ENCODE assay signal across 25 cellular contexts in genomic region chr1:44076093-44076492, GRCh38. TPM values are rescaled to one million over a fixed set of nuclear protein-coding genes. Genes with fewer than 3 reads are reported as not detected.
DNase-seq lines count a peak whose midpoint lies in the region; ATAC-seq and TF ChIP-seq lines count a peak whose summit lies in the region.
"Had no signal": no experiment of that assay in that cellular context is flagged by ENCODE, and none has a peak within 500 bp of the region (broad histone marks: within the 10 kb centered on the region; RNA-seq: fewer than 3 reads in every experiment).

No MANE protein-coding gene starts in this region.

- H3K36me3 ChIP-seq in A673 (ENCODE audit: insufficient read depth, low read length, poor library complexity, severe bottlenecking): no peaks in the 10 kb centered on the region
- H3K36me3 ChIP-seq: heart right ventricle, lower lobe of right lung had no signal

- no peaks in the 10 kb centered on the region for H3K27me3 ChIP-seq in A673 (replicated peaks; ENCODE audit: insufficient read depth, low read depth, low read length, poor library complexity)

- ATAC-seq in left colon: peak; percentile 65
- ATAC-seq in GM21737 (IDR thresholded peaks at IDR 0.05; ENCODE audit: unreplicated experiment): no peak
- ATAC-seq in GM21528 (IDR thresholded peaks at IDR 0.05; ENCODE audit: low FRiP score, unreplicated experiment): no peak
- no peak for ATAC-seq in GM18867 (IDR thresholded peaks at IDR 0.05; ENCODE audit: unreplicated experiment)
- ATAC-seq: heart right ventricle, lower lobe of right lung, right cardiac atrium had no signal

- no peaks in the 10 kb centered on the region for H3K9me3 ChIP-seq in A673 (ENCODE audit: low read depth, low read length, poor library complexity, severe bottlenecking)
- H3K9me3 ChIP-seq: heart right ventricle, lower lobe of right lung had no signal

- no TSS peak for BruUV-seq in A673 (replicated peaks; lab: Mats Ljungman, UMichigan)

- peaks cover 11% of the 10 kb centered on the region for H3K4me1 ChIP-seq in A673 (ENCODE audit: insufficient read depth, low read length, poor library complexity, severe bottlenecking)

- no peak for TF ChIP-seq CTCF in A673 (conservative IDR thresholded peaks at IDR 0.05; ENCODE audit: low read depth, low read length)
- TF ChIP-seq CTCF in astrocyte of the spinal cord (IDR thresholded peaks at IDR 0.05; ENCODE audit: low read depth, low read length): no peak

- peak; percentile 80 for DNase-seq in A673 (ENCODE audit: low spot score)
- peak; percentile 5 for DNase-seq in HK-2 (ENCODE audit: unreplicated experiment)
- peak; percentile 21 for DNase-seq in astrocyte of the spinal cord (ENCODE audit: low read depth, low spot score)
- no peak for DNase-seq in left colon
- DNase-seq in SKM-1 treated with dmso at 0.1 percent for 144 hours (lab: John Stamatoyannopoulos, UW; ENCODE audit: unreplicated experiment): no peak
- DNase-seq: activated CD4-positive, alpha-beta T cell treated with anti-CD3 and anti-CD28 coated beads for 1 hour; activated naive CD4-positive, alpha-beta T cell treated with anti-CD3 and anti-CD28 coated beads for 36 hours; activated T-cell treated with anti-CD3 and anti-CD28 coated beads, Interleukin-2, amount 50 U/mL, for 48 hours; aorta; effector memory CD4-positive, alpha-beta T cell; heart right ventricle; lower lobe of right lung; NCI-H187 treated with DMSO at 0.1 percent for 48 hours; NCI-H524; right cardiac atrium; substantia nigra; SW 1271 had no signal

- in situ Hi-C loops in astrocyte of the spinal cord (cut with HindIII; ENCODE audit: low sequenced_read_pairs): no loop called here

- POLR2A ChIA-PET in A673 (lab: Charles Lee; ENCODE audit: low non-redundant PET): interaction anchor here (0.6 kb wide), 1 partner anchor 808 kb away, joined by 3 read pairs; no protein-coding TSS in a partner anchor

- CTCF ChIA-PET in A673 (lab: Charles Lee): no interaction called here

- H3K4me3 ChIP-seq in A673 (ENCODE audit: low read depth, low read length, poor library complexity, severe bottlenecking): no peak overlapping the region
- no peak overlapping the region for H3K4me3 ChIP-seq in astrocyte of the spinal cord (ENCODE audit: low read depth, low read length)
- H3K4me3 ChIP-seq: heart right ventricle, lower lobe of right lung had no signal

- H3K27ac ChIP-seq in A673 (ENCODE audit: low read depth, low read length, poor library complexity, severe bottlenecking): no peak overlapping the region
- H3K27ac ChIP-seq: heart right ventricle, KMS-11, lower lobe of right lung had no signal

- intact Hi-C loops in A673 (cut with micrococcal nuclease; ENCODE audit: unreplicated experiment): no loop called here
- intact Hi-C loops in left colon (cut with DNase I, micrococcal nuclease): no loop called here

RNA-seq across cellular contexts. Expression of gene KLF17, which starts 42.5 kb away (rescaled TPM):
- total RNA-seq in A673 (2021): not detected in 2 replicates
- total RNA-seq in left colon: under 1 TPM in 1 of 2 donors, not detected in 1; 0.11 TPM
- total RNA-seq: activated CD8-positive, alpha-beta memory T cell treated with anti-CD3 and anti-CD28 coated beads for 36 hours; activated naive CD4-positive, alpha-beta T cell treated with anti-CD3 and anti-CD28 coated beads for 36 hours; HT-29; myocyte; osteocyte; right cardiac atrium had no signal

RNA-seq across cellular contexts. Expression of gene SLC6A9, which starts 44.8 kb away (rescaled TPM):
- total RNA-seq in A673 (2021) (31.4 and 40.8 TPM in 2 replicates), left colon (10 to 100 TPM; 35.3 to 42.3 TPM)

Comparison
In these comparisons a context has a peak if more than half of its experiments do, and no peak if none do; other contexts are left out.
1. DNase-seq: peak in A673 (single experiment), HK-2 (single experiment) and astrocyte of the spinal cord (single experiment); none in left colon (0 of 2) and SKM-1 treated with dmso at 0.1 percent for 144 hours (single experiment).